In genomic region chr10:3509355-3509754, GRCh38 we compare ENCODE assay signal across 1 cellular context.
A peak's percentile ranks its signal among the peaks of the same experiment; 100 is the strongest.
TF ChIP-seq lines count a peak whose summit lies in the region.

No MANE protein-coding gene starts in this region.

TF ChIP-seq in K562, 482 proteins besides CTCF, POLR2A, EP300 and RAD21:
- TF ChIP-seq CAMTA2 (CRISPR knock-in tag; conservative IDR thresholded peaks at IDR 0.05) (no peak), NR2C2 (CRISPR knock-in tag; IDR thresholded peaks at IDR 0.05) (no peak), NR2C2 (tag; IDR thresholded peaks at IDR 0.05) (0 out of 2 replicates have a peak, but pooled peaks have one; percentile 22)
